Comparison of ENCODE assay signal across 21 cellular contexts in the genomic region with DNA sequence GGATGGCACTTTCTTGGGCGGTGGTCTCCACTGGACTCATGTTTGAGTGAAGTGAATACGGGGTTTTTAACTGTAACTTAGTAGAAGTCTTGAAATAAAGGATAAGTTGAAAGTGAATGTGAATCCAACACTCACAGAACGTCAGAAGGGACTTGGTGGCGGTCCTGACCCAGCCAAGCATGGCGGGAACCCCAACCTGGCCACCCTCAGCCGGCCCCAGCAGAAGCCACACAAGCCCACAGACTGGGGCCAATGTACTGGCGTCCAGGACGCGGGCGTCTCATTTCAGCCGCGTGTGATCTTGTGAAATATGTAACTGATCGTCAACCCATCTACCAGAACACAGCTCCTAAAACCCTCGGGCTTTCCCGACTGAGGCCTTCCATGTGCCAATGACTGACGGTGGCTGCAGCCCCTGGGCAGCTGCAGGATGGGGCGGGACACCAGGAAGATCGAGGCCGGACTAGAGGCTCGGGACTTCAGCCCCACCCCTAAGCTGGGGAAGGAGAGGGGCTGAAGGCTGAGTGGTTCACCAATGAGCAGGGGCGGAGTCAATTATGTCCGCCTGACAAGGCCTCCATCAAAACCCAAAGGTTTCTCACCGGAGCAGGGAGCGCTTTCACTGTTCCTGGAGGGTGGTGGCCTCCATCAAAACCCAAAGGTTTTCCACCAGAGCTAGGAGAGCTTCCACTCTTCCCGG.
DNase-seq lines count a peak whose midpoint lies in the region; ATAC-seq, FAIRE-seq and TF ChIP-seq lines count a peak whose summit lies in the region.
"Had no signal": no experiment of that assay in that cellular context is flagged by ENCODE, and none has a peak within 500 bp of the region (broad histone marks: within the 10 kb centered on the region; RNA-seq: fewer than 3 reads in every experiment).

No MANE protein-coding gene starts in this region.

- no peaks in the 10 kb centered on the region for H3K79me2 ChIP-seq in GM23248 (ENCODE audit: insufficient read depth)

- TF ChIP-seq CTCF in GM13976 (IDR thresholded peaks at IDR 0.05; ENCODE audit: borderline replicate concordance, control extremely low read depth, extremely low read depth, insufficient read depth, missing control alignments): no peak

- H3K4me1 ChIP-seq in GM23248 (ENCODE audit: insufficient read depth): no peaks in the 10 kb centered on the region

- H3K4me2 ChIP-seq in GM23248 (ENCODE audit: unreplicated experiment): no peak overlapping the region

- no peak overlapping the region for H2AFZ ChIP-seq in GM23248

- H3K27ac ChIP-seq in KOPT-K1 (ENCODE audit: low read depth, low read length, poor library complexity, severe bottlenecking) (peak overlapping the region; percentile 52), GM23248 (no peak overlapping the region)

- DNase-seq in GM13976 (ENCODE audit: low spot score): peak; percentile 64
- peak; percentile 69 for DNase-seq in iPS-NIHi11 (ENCODE audit: low spot score)
- DNase-seq in frontal cortex (ENCODE audit: low spot score in 2 of 2): no peak
- DNase-seq in GM23248: no peak
- no peak for DNase-seq in SKM-1 (lab: John Stamatoyannopoulos, UW; ENCODE audit: unreplicated experiment)
- DNase-seq in natural killer cell treated with Interleukin-12 subunit alpha and Interleukin-12 subunit beta and Interleukin-15 and Interleukin-18, amount 100 ng/mL, for 72 hours (ENCODE audit: low spot score): no peak
- DNase-seq: DMS79 treated with DMSO at 0.1 percent for 48 hours; GOT3; IMR-90; Kasumi-1; MG63; NCI-H1105; NCI-H1694 treated with DMSO at 0.1 percent for 48 hours; NCI-H748 treated with DMSO at 0.1 percent for 48 hours; NK-92 treated with Interleukin-12 subunit alpha and Interleukin-12 subunit beta, amount 100 ng/mL, for 24 hours; OCI-M1; Right ventricle myocardium superior had no signal

- H3K27me3 Mint-ChIP-seq in stimulated activated memory B cell treated with anti-CD40 and anti-IgM and Interleukin-4, amounts not matched to agents 10 μg/mL and 1 μg/mL and 100 μg/mL, for 72 hours: no peaks in the 10 kb centered on the region
- peaks cover 0 to 4% of the 10 kb centered on the region in 2 donors for H3K27me3 Mint-ChIP-seq in natural killer cell treated with Interleukin-12 subunit alpha and Interleukin-12 subunit beta and Interleukin-15 and Interleukin-18, amount 100 ng/mL, for 72 hours

- no peak overlapping the region for H3K4me3 ChIP-seq in GM23248
- H3K4me3 ChIP-seq: MG63 had no signal

- no peaks in the 10 kb centered on the region for H3F3A ChIP-seq in GM23248 (ENCODE audit: insufficient read depth)

- H3K9me3 Mint-ChIP-seq in stimulated activated memory B cell treated with anti-CD40 and anti-IgM and Interleukin-4, amounts not matched to agents 10 μg/mL and 1 μg/mL and 100 μg/mL, for 72 hours: no peaks in the 10 kb centered on the region
- no peaks in the 10 kb centered on the region for H3K9me3 Mint-ChIP-seq in natural killer cell treated with Interleukin-12 subunit alpha and Interleukin-12 subunit beta and Interleukin-15 and Interleukin-18, amount 100 ng/mL, for 72 hours

- peak overlapping the region; percentile 56 for H3K4me3 Mint-ChIP-seq in stimulated activated memory B cell treated with anti-CD40 and anti-IgM and Interleukin-4, amounts not matched to agents 10 μg/mL and 1 μg/mL and 100 μg/mL, for 72 hours
- H3K4me3 Mint-ChIP-seq in natural killer cell treated with Interleukin-12 subunit alpha and Interleukin-12 subunit beta and Interleukin-15 and Interleukin-18, amount 100 ng/mL, for 72 hours: no peak overlapping the region
- H3K4me3 Mint-ChIP-seq: CD14-positive monocyte had no signal

- H3K27ac Mint-ChIP-seq in stimulated activated memory B cell treated with anti-CD40 and anti-IgM and Interleukin-4, amounts not matched to agents 10 μg/mL and 1 μg/mL and 100 μg/mL, for 72 hours: peak overlapping the region; percentile 82
- no peak overlapping the region for H3K27ac Mint-ChIP-seq in natural killer cell treated with Interleukin-12 subunit alpha and Interleukin-12 subunit beta and Interleukin-15 and Interleukin-18, amount 100 ng/mL, for 72 hours

- H4K20me1 ChIP-seq in GM23248 (ENCODE audit: insufficient read depth): no peaks in the 10 kb centered on the region

- no peaks in the 10 kb centered on the region for H3K9me2 ChIP-seq in GM23248 (ENCODE audit: insufficient read depth)

- H3K9ac ChIP-seq in GM23248: no peak overlapping the region

- peaks cover 52% of the 10 kb centered on the region for H3K4me1 Mint-ChIP-seq in stimulated activated memory B cell treated with anti-CD40 and anti-IgM and Interleukin-4, amounts not matched to agents 10 μg/mL and 1 μg/mL and 100 μg/mL, for 72 hours
- H3K4me1 Mint-ChIP-seq in natural killer cell treated with Interleukin-12 subunit alpha and Interleukin-12 subunit beta and Interleukin-15 and Interleukin-18, amount 100 ng/mL, for 72 hours (ENCODE audit: low read depth in 2 of 2): peaks cover 0 to 12% of the 10 kb centered on the region in 2 donors

- no peak for FAIRE-seq in frontal cortex (lab: Jason Lieb, UNC)
- FAIRE-seq: HTR-8/SVneo had no signal

- peaks cover 21% of the 10 kb centered on the region for H3K36me3 ChIP-seq in KOPT-K1 (ENCODE audit: insufficient read depth, low read length)
- H3K36me3 ChIP-seq in GM23248 (ENCODE audit: low read depth): no peaks in the 10 kb centered on the region
- H3K36me3 ChIP-seq: MG63 had no signal

- in situ Hi-C loops in GM13976 (cut with MboI; ENCODE audit: low sequenced_read_pairs, unreplicated experiment) (no loop called here), GM23248 (cut with MboI) (no loop called here)

- 97% methylated on average over 23 to 25 of the region's 25 CpGs for WGBS in GM23248 (ENCODE audit: low coverage in 1 of 2, low lambda C conversion rate in 2 of 2, missing lambda C conversion rate in 2 of 2), 2 experiments

- peaks cover 55% of the 10 kb centered on the region for H3K36me3 Mint-ChIP-seq in stimulated activated memory B cell treated with anti-CD40 and anti-IgM and Interleukin-4, amounts not matched to agents 10 μg/mL and 1 μg/mL and 100 μg/mL, for 72 hours
- H3K36me3 Mint-ChIP-seq in natural killer cell treated with Interleukin-12 subunit alpha and Interleukin-12 subunit beta and Interleukin-15 and Interleukin-18, amount 100 ng/mL, for 72 hours: no peaks in the 10 kb centered on the region

- no peak for ATAC-seq in stimulated activated memory B cell treated with anti-CD40 and anti-IgM and Interleukin-4, amounts not matched to agents 10 μg/mL and 1 μg/mL and 100 μg/mL, for 72 hours
- no peak for ATAC-seq in natural killer cell treated with Interleukin-12 subunit alpha and Interleukin-12 subunit beta and Interleukin-15 and Interleukin-18, amount 100 ng/mL, for 72 hours

- no peaks in the 10 kb centered on the region for H3K27me3 ChIP-seq in GM23248 (replicated peaks; ENCODE audit: insufficient read depth)
- H3K27me3 ChIP-seq: MG63 had no signal

- H3K9me3 ChIP-seq in KOPT-K1 (ENCODE audit: insufficient read depth, low read length, poor library complexity, severe bottlenecking) (no peaks in the 10 kb centered on the region), GM23248 (ENCODE audit: low read depth) (no peaks in the 10 kb centered on the region)
- H3K9me3 ChIP-seq: MG63 had no signal

Comparison
In these comparisons a context has a peak if more than half of its experiments do, and no peak if none do; other contexts are left out.
1. DNase-seq: peak in GM13976 (single experiment) and iPS-NIHi11 (single experiment); none in frontal cortex (0 of 2), GM23248 (single experiment), SKM-1 (single experiment) and natural killer cell treated with Interleukin-12 subunit alpha and Interleukin-12 subunit beta and Interleukin-15 and Interleukin-18, amount 100 ng/mL, for 72 hours (single experiment).